Comparison of ENCODE assay signal across 8 cellular contexts in the genomic region with DNA sequence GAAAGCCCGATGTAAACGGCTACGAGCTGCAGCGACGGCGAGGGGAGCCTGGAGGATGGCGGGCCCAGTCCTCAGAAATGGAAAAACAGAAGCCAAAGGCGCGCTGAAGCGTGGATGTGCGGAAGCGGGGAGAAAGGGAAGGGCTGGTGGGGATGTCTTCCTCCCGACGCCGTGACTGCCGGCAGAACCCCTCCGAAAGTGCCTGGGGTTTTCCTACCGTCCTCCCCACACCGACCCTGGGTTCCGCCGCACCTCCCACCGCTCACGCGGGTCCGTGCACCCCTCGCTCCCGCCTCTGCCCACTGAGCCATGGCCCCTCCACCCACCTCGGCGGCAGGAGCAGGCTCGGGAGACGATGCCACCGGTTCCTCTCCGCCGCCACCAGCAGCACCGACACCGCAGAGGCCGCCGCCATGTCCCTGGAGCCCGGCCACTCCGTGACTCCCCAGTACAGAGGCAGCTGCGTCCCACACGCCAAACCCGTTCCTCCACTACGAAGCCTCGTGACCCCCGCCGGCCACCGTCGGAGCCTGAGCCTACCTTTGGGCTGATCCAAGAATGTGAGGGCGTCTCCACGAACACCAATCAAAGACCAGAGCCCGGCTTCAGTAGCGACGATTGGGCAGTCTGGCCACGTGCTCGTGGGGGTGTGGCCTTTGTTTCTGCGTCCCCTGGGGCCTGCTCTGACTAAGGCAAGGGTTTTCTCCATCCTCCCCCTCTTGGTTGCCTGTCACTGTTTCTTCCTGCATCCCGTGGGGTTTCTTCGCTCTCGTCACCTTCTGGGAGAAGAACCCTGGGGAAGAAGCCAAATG. TPM values are rescaled to one million over a fixed set of nuclear protein-coding genes. Genes with fewer than 3 reads are reported as not detected.
DNase-seq lines count a peak whose midpoint lies in the region; ATAC-seq and TF ChIP-seq lines count a peak whose summit lies in the region.

Gene MCCC1, minus strand, starts transcription at position 471 of the 812 bp plus-strand sequence. Its CDS starts 56 bp downstream, at position 415.

- H3K4me3 ChIP-seq in AG04450 (ENCODE audit: low read depth, low read length) = peak within 1 kb of the TSS; percentile 91

- no peaks in the 10 kb centered on the region; the same call in 1 of the 2 replicates for H3K9me3 ChIP-seq in AG04450 (ENCODE audit: control insufficient read depth, insufficient read depth, low read length)

- H3K27ac Mint-ChIP-seq in central memory CD8-positive, alpha-beta T cell (ENCODE audit: low read depth) = peak within 1 kb of the TSS; percentile 97

- CTCF ChIA-PET in AG04450 (lab: Charles Lee) = interaction anchor here (0.8 to 4.2 kb wide), 5 partner anchors 9 to 385 kb away, joined by 3 to 19 read pairs (median 4); no protein-coding TSS in a partner anchor

- H3K27ac ChIP-seq in AG04450 (ENCODE audit: low read depth, low read length) = peak within 1 kb of the TSS; percentile 61

- peak; percentile 10; the same call in 1 of the 2 replicates for TF ChIP-seq CTCF in AG04450 (IDR thresholded peaks at IDR 0.05; ENCODE audit: low read depth, low read length)

- H3K27me3 Mint-ChIP-seq in central memory CD8-positive, alpha-beta T cell = no peaks in the 10 kb centered on the region

- H3K27me3 ChIP-seq in AG04450 (ENCODE audit: control insufficient read depth, insufficient read depth, low read length) = no peaks in the 10 kb centered on the region

- peak within 1 kb of the TSS; percentile 90 for H3K4me3 Mint-ChIP-seq in central memory CD8-positive, alpha-beta T cell

- peaks cover 35% of the 10 kb centered on the region for H3K4me1 Mint-ChIP-seq in central memory CD8-positive, alpha-beta T cell

- ATAC-seq in GM18909 (IDR thresholded peaks at IDR 0.05; ENCODE audit: poor library complexity, unreplicated experiment) (peak; percentile 100), HG03175 (IDR thresholded peaks at IDR 0.05; ENCODE audit: unreplicated experiment) (peak; percentile 100)
- peak; percentile 100 for ATAC-seq in central memory CD8-positive, alpha-beta T cell (replicated peaks; ENCODE audit: extremely low read depth, poor library complexity, severe bottlenecking)

- POLR2A ChIA-PET in AG04450 (lab: Yijun Ruan, JAX) = interaction anchor here (0.6 kb wide), 1 partner anchor 1676 kb away, joined by 5 read pairs; no protein-coding TSS in a partner anchor

- H3K36me3 Mint-ChIP-seq in central memory CD8-positive, alpha-beta T cell (ENCODE audit: insufficient read depth) = peaks cover 10% of the 10 kb centered on the region

- H3K9me3 Mint-ChIP-seq in central memory CD8-positive, alpha-beta T cell = no peaks in the 10 kb centered on the region

- DNase-seq in AG04450 (ENCODE audit: low read depth, low spot score) (peak; percentile 96), NCI-H345 treated with DMSO at 0.1 percent for 48 hours (lab: John Stamatoyannopoulos, UW; ENCODE audit: unreplicated experiment) (peak; percentile 98), iris pigment epithelial cell (ENCODE audit: low read depth) (peak; percentile 99)
- peak; percentile 97 for DNase-seq in activated CD4-positive, CD25-positive, alpha-beta regulatory T cell treated with anti-CD3 and anti-CD28 coated beads, Interleukin-2, amount 50 U/mL, for 16 hours (ENCODE audit: low read depth, low spot score)
- DNase-seq in central memory CD8-positive, alpha-beta T cell (ENCODE audit: low spot score in 2 of 2) = peak; percentile 90 to 95
- DNase-seq in stimulated activated CD4-positive, alpha-beta T cell treated with anti-CD3 and anti-CD28 coated beads, Interleukin-12 subunit alpha, Interleukin-12 subunit beta, amount 100 ng/mL, for 24 hours (ENCODE audit: low read depth in 2 of 2) = peak; percentile 94 to 97

RNA-seq across cellular contexts. Expression of gene MCCC1, which starts in this region (rescaled TPM):
- 17.8 and 19.0 TPM in 2 replicates for polyA plus RNA-seq in AG04450 (2011; rRNA removed)
- 18.8 and 24.0 TPM in 2 replicates for polyA minus RNA-seq in AG04450 (2011; rRNA and poly(A)+ RNA removed)

Comparison
In these comparisons a context has a peak if more than half of its experiments do, and no peak if none do; other contexts are left out.
1. Peak in every context shown above with its lines: DNase-seq, ATAC-seq, H3K4me3 ChIP-seq and H3K27ac ChIP-seq.